1 cellular context compared by ENCODE assay signal in genomic region chr7:101820703-101821102, GRCh38.
TF ChIP-seq lines count a peak whose summit lies in the region.

No MANE protein-coding gene starts in this region.

TF ChIP-seq in H1, 55 proteins besides CTCF, POLR2A, EP300 and RAD21:
- TF ChIP-seq MAFK (IDR thresholded peaks at IDR 0.05; ENCODE audit: low read depth, low read length) (no peak), TCF12 (IDR thresholded peaks at IDR 0.05; ENCODE audit: low read depth, low read length) (no peak), CBX5 (IDR thresholded peaks at IDR 0.05; ENCODE audit: low read depth, low read length) (no peak), TAF1 (IDR thresholded peaks at IDR 0.05; ENCODE audit: low read depth, low read length) (no peak), NRF1 (IDR thresholded peaks at IDR 0.05; ENCODE audit: low read depth, low read length) (no peak), PHF8 (conservative IDR thresholded peaks at IDR 0.05; ENCODE audit: low read depth, low read length) (no peak), CHD1 (IDR thresholded peaks at IDR 0.05; ENCODE audit: low read depth, low read length) (no peak), FOSL1 (IDR thresholded peaks at IDR 0.05; ENCODE audit: insufficient read depth, low read depth, low read length) (no peak), KDM4A (IDR thresholded peaks at IDR 0.05; ENCODE audit: low read depth, low read length, severe bottlenecking) (no peak), ATF2 (IDR thresholded peaks at IDR 0.05; ENCODE audit: low read length) (no peak), EZH2 (IDR thresholded peaks at IDR 0.05; ENCODE audit: low read depth, low read length, severe bottlenecking) (no peak), CHD2 (IDR thresholded peaks at IDR 0.05; ENCODE audit: low read length) (no peak), NANOG (IDR thresholded peaks at IDR 0.05; ENCODE audit: insufficient read depth, low read depth, low read length, poor library complexity, severe bottlenecking) (no peak), BACH1 (IDR thresholded peaks at IDR 0.05; ENCODE audit: low read length) (no peak), SP2 (IDR thresholded peaks at IDR 0.05; ENCODE audit: low read length) (no peak), GABPA (IDR thresholded peaks at IDR 0.05; ENCODE audit: borderline replicate concordance, insufficient read depth, low read length) (no peak), CREB1 (IDR thresholded peaks at IDR 0.05) (no peak), TAF7 (optimal IDR thresholded peaks at IDR 0.05; ENCODE audit: borderline replicate concordance, low read depth, low read length) (no peak), KDM5A (IDR thresholded peaks at IDR 0.05; ENCODE audit: low read length) (no peak)
- TF ChIP-seq, protein P1, sequence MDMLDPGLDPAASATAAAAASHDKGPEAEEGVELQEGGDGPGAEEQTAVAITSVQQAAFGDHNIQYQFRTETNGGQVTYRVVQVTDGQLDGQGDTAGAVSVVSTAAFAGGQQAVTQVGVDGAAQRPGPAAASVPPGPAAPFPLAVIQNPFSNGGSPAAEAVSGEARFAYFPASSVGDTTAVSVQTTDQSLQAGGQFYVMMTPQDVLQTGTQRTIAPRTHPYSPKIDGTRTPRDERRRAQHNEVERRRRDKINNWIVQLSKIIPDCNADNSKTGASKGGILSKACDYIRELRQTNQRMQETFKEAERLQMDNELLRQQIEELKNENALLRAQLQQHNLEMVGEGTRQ (IDR thresholded peaks at IDR 0.05; ENCODE audit: low read length), result no peak
TF ChIP-seq in H1: peak in this region for 0.
